16 cellular contexts compared by ENCODE assay signal in genomic region chr1:24895511-24895910, GRCh38. TPM values are rescaled to one million over a fixed set of nuclear protein-coding genes. Genes with fewer than 3 reads are reported as not detected.
DNase-seq lines count a peak whose midpoint lies in the region; TF ChIP-seq lines count a peak whose summit lies in the region.
"Had no signal": no experiment of that assay in that cellular context is flagged by ENCODE, and none has a peak within 500 bp of the region (broad histone marks: within the 10 kb centered on the region; RNA-seq: fewer than 3 reads in every experiment).

No MANE protein-coding gene starts in this region.

- no peak overlapping the region for H3K27ac Mint-ChIP-seq in activated CD4-positive, alpha-beta memory T cell treated with anti-CD3 and anti-CD28 coated beads, Interleukin-2, amount 10 ng/mL, durations not matched to agents 7 days and 5 days
- no peak overlapping the region for H3K27ac Mint-ChIP-seq in activated CD4-positive, alpha-beta memory T cell treated with anti-CD3 and anti-CD28 coated beads for 36 hours
- H3K27ac Mint-ChIP-seq in activated naive CD4-positive, alpha-beta T cell treated with anti-CD3 and anti-CD28 coated beads, Interleukin-2, amount 10 ng/mL, durations not matched to agents 7 days and 5 days = peak overlapping the region; percentile 56
- H3K27ac Mint-ChIP-seq: CD14-positive monocyte; CD8-positive, alpha-beta T cell had no signal

- no peaks in the 10 kb centered on the region for H3K4me1 ChIP-seq in osteoblast (ENCODE audit: insufficient read depth, low read length)
- H3K4me1 ChIP-seq in ovary (ENCODE audit: insufficient read depth) = no peaks in the 10 kb centered on the region
- H3K4me1 ChIP-seq in Karpas-422 (ENCODE audit: low read length) = no peaks in the 10 kb centered on the region

- no peak overlapping the region for H3K4me2 ChIP-seq in osteoblast (ENCODE audit: insufficient read depth, low read length)
- no peak overlapping the region for H3K4me2 ChIP-seq in Karpas-422 (ENCODE audit: low read depth, low read length, poor library complexity, severe bottlenecking)

- H3K9me3 Mint-ChIP-seq in activated CD4-positive, alpha-beta memory T cell treated with anti-CD3 and anti-CD28 coated beads, Interleukin-2, amount 10 ng/mL, durations not matched to agents 7 days and 5 days = peaks cover 19% of the 10 kb centered on the region
- peaks cover 16% of the 10 kb centered on the region for H3K9me3 Mint-ChIP-seq in activated CD4-positive, alpha-beta memory T cell treated with anti-CD3 and anti-CD28 coated beads for 36 hours
- peaks cover 16% of the 10 kb centered on the region for H3K9me3 Mint-ChIP-seq in activated naive CD4-positive, alpha-beta T cell treated with anti-CD3 and anti-CD28 coated beads, Interleukin-2, amount 10 ng/mL, durations not matched to agents 7 days and 5 days

- peaks cover 23% of the 10 kb centered on the region for H3K36me3 Mint-ChIP-seq in activated CD4-positive, alpha-beta memory T cell treated with anti-CD3 and anti-CD28 coated beads, Interleukin-2, amount 10 ng/mL, durations not matched to agents 7 days and 5 days (ENCODE audit: low read depth)
- H3K36me3 Mint-ChIP-seq in activated CD4-positive, alpha-beta memory T cell treated with anti-CD3 and anti-CD28 coated beads for 36 hours = peaks cover 13% of the 10 kb centered on the region
- H3K36me3 Mint-ChIP-seq in activated naive CD4-positive, alpha-beta T cell treated with anti-CD3 and anti-CD28 coated beads, Interleukin-2, amount 10 ng/mL, durations not matched to agents 7 days and 5 days = peaks cover 20% of the 10 kb centered on the region
- H3K36me3 Mint-ChIP-seq: CD14-positive monocyte had no signal

- no peak for TF ChIP-seq POLR2A in ovary (IDR thresholded peaks at IDR 0.05)

- POLR2A ChIA-PET in activated CD4-positive, alpha-beta memory T cell treated with anti-CD3 and anti-CD28 coated beads, Interleukin-2, amount 10 ng/mL, durations not matched to agents 7 days and 5 days (lab: Charles Lee) = interaction anchor here (0.8 kb wide), 1 partner anchor 8 kb away, joined by 4 read pairs; no protein-coding TSS in a partner anchor
- POLR2A ChIA-PET in activated CD4-positive, alpha-beta memory T cell treated with anti-CD3 and anti-CD28 coated beads for 36 hours (lab: Charles Lee) = no interaction called here

- peaks cover 13% of the 10 kb centered on the region for H3K4me1 Mint-ChIP-seq in activated CD4-positive, alpha-beta memory T cell treated with anti-CD3 and anti-CD28 coated beads, Interleukin-2, amount 10 ng/mL, durations not matched to agents 7 days and 5 days
- peaks cover 14% of the 10 kb centered on the region for H3K4me1 Mint-ChIP-seq in activated CD4-positive, alpha-beta memory T cell treated with anti-CD3 and anti-CD28 coated beads for 36 hours (ENCODE audit: low read depth)
- peaks cover 7% of the 10 kb centered on the region for H3K4me1 Mint-ChIP-seq in activated naive CD4-positive, alpha-beta T cell treated with anti-CD3 and anti-CD28 coated beads, Interleukin-2, amount 10 ng/mL, durations not matched to agents 7 days and 5 days

- H3K9ac ChIP-seq in Karpas-422 (ENCODE audit: low read length) = no peak overlapping the region
- H3K9ac ChIP-seq: GM23248 had no signal

- H3K4me3 Mint-ChIP-seq in activated CD4-positive, alpha-beta memory T cell treated with anti-CD3 and anti-CD28 coated beads, Interleukin-2, amount 10 ng/mL, durations not matched to agents 7 days and 5 days = no peak overlapping the region
- H3K4me3 Mint-ChIP-seq in activated CD4-positive, alpha-beta memory T cell treated with anti-CD3 and anti-CD28 coated beads for 36 hours = no peak overlapping the region
- H3K4me3 Mint-ChIP-seq in activated naive CD4-positive, alpha-beta T cell treated with anti-CD3 and anti-CD28 coated beads, Interleukin-2, amount 10 ng/mL, durations not matched to agents 7 days and 5 days = no peak overlapping the region
- H3K4me3 Mint-ChIP-seq: CD14-positive monocyte; CD8-positive, alpha-beta T cell had no signal

- H3K27me3 ChIP-seq in osteoblast (ENCODE audit: insufficient read depth, low read length) (no peaks in the 10 kb centered on the region), ovary (no peaks in the 10 kb centered on the region), Karpas-422 (ENCODE audit: low read length) (no peaks in the 10 kb centered on the region)

- no peaks in the 10 kb centered on the region for H3K9me2 ChIP-seq in Karpas-422 (replicated peaks; ENCODE audit: insufficient read depth, low read length)

- TF ChIP-seq CTCF in osteoblast (IDR thresholded peaks at IDR 0.05; ENCODE audit: extremely low read depth, low read depth, low read length) (no peak), ovary (IDR thresholded peaks at IDR 0.05) (no peak)

- CTCF ChIA-PET in activated CD4-positive, alpha-beta memory T cell treated with anti-CD3 and anti-CD28 coated beads, Interleukin-2, amount 10 ng/mL, durations not matched to agents 7 days and 5 days (lab: Charles Lee) = interaction anchor here (1.0 kb wide), 1 partner anchor 56 kb away, joined by 3 read pairs; no protein-coding TSS in a partner anchor
- CTCF ChIA-PET in activated CD4-positive, alpha-beta memory T cell treated with anti-CD3 and anti-CD28 coated beads for 36 hours (lab: Charles Lee) = interaction anchor here (1.0 to 1.6 kb wide), 3 partner anchors 18 to 205 kb away, joined by 3 to 4 read pairs (median 3); no protein-coding TSS in a partner anchor
- CTCF ChIA-PET in activated naive CD4-positive, alpha-beta T cell treated with anti-CD3 and anti-CD28 coated beads, Interleukin-2, amount 10 ng/mL, durations not matched to agents 7 days and 5 days (lab: Charles Lee) = interaction anchor here (1.2 kb wide), 1 partner anchor 11 kb away, joined by 3 read pairs; no protein-coding TSS in a partner anchor

- 80 to 88% (median 83%) methylated on average over 4 of the region's 4 CpGs for WGBS in ovary, 3 donors

- intact Hi-C loops in activated CD4-positive, alpha-beta memory T cell treated with anti-CD3 and anti-CD28 coated beads for 36 hours (cut with micrococcal nuclease) = no loop called here
- intact Hi-C loops in ovary (cut with DNase I) = no loop called here

- no peak overlapping the region for H3K4me3 ChIP-seq in osteoblast (ENCODE audit: insufficient read depth, low read length)
- H3K4me3 ChIP-seq in ovary = no peak overlapping the region
- H3K4me3 ChIP-seq in Karpas-422 (ENCODE audit: low read length) = no peak overlapping the region
- H3K4me3 ChIP-seq: GM23248 had no signal

- TF ChIP-seq EP300 in ovary (IDR thresholded peaks at IDR 0.05) = no peak

- H3K79me2 ChIP-seq in osteoblast (ENCODE audit: insufficient read depth, low read length) (no peaks in the 10 kb centered on the region), Karpas-422 (ENCODE audit: low read length) (no peaks in the 10 kb centered on the region)

- no peaks in the 10 kb centered on the region for H4K20me1 ChIP-seq in osteoblast (ENCODE audit: insufficient read depth, low read length)
- peaks cover 18% of the 10 kb centered on the region for H4K20me1 ChIP-seq in Karpas-422 (ENCODE audit: insufficient read depth, low read depth, low read length)

- H3K9me3 ChIP-seq in osteoblast (ENCODE audit: low read depth, low read length) (no peaks in the 10 kb centered on the region), ovary (no peaks in the 10 kb centered on the region), Karpas-422 (ENCODE audit: low read length) (no peaks in the 10 kb centered on the region)

- no peaks in the 10 kb centered on the region for H3K27me3 Mint-ChIP-seq in activated CD4-positive, alpha-beta memory T cell treated with anti-CD3 and anti-CD28 coated beads, Interleukin-2, amount 10 ng/mL, durations not matched to agents 7 days and 5 days
- H3K27me3 Mint-ChIP-seq in activated CD4-positive, alpha-beta memory T cell treated with anti-CD3 and anti-CD28 coated beads for 36 hours = no peaks in the 10 kb centered on the region
- peaks cover 15% of the 10 kb centered on the region for H3K27me3 Mint-ChIP-seq in activated naive CD4-positive, alpha-beta T cell treated with anti-CD3 and anti-CD28 coated beads, Interleukin-2, amount 10 ng/mL, durations not matched to agents 7 days and 5 days

- DNase-seq in activated CD4-positive, alpha-beta memory T cell treated with anti-CD3 and anti-CD28 coated beads, Interleukin-2, amount 10 ng/mL, durations not matched to agents 7 days and 5 days = peak; percentile 3
- DNase-seq in activated CD4-positive, alpha-beta memory T cell treated with anti-CD3 and anti-CD28 coated beads for 36 hours = no peak
- DNase-seq in activated naive CD4-positive, alpha-beta T cell treated with anti-CD3 and anti-CD28 coated beads, Interleukin-2, amount 10 ng/mL, durations not matched to agents 7 days and 5 days = no peak
- no peak for DNase-seq in activated naive CD4-positive, alpha-beta T cell treated with Interleukin-2 at 50 U/mL for 16 hours
- peak; percentile 53 for DNase-seq in osteoblast (ENCODE audit: insufficient read length, low spot score, missing footprints)
- peak; percentile 19 for DNase-seq in ureter (ENCODE audit: low spot score)
- no peak for DNase-seq in ovary
- DNase-seq in Karpas-422 = no peak
- DNase-seq: COR-L47, DMS153, DMS79 treated with DMSO at 0.1 percent for 48 hours, EL, GM23248 had no signal

- H3K36me3 ChIP-seq in osteoblast (ENCODE audit: insufficient read depth, low read length) = no peaks in the 10 kb centered on the region
- no peaks in the 10 kb centered on the region for H3K36me3 ChIP-seq in ovary
- no peaks in the 10 kb centered on the region for H3K36me3 ChIP-seq in Karpas-422 (ENCODE audit: insufficient read depth, low read length)

- H2AFZ ChIP-seq in osteoblast (ENCODE audit: low read length) (no peak overlapping the region), Karpas-422 (ENCODE audit: low read length) (no peak overlapping the region)
- H2AFZ ChIP-seq: GM23248 had no signal

- H3K27ac ChIP-seq in osteoblast (ENCODE audit: low read depth, low read length) = no peak overlapping the region
- H3K27ac ChIP-seq in ovary = no peak overlapping the region
- no peak overlapping the region for H3K27ac ChIP-seq in Karpas-422 (ENCODE audit: low read length)
- H3K27ac ChIP-seq: 22Rv1, GM23248 had no signal

RNA-seq across cellular contexts. Expression of gene RUNX3, which starts 34.6 kb away (rescaled TPM):
- 100 to 1,000 TPM; 177 to 183 TPM for total RNA-seq in activated CD4-positive, alpha-beta memory T cell treated with anti-CD3 and anti-CD28 coated beads, Interleukin-2, amount 10 ng/mL, durations not matched to agents 7 days and 5 days
- 100 to 1,000 TPM; 153 to 155 TPM for total RNA-seq in activated CD4-positive, alpha-beta memory T cell treated with anti-CD3 and anti-CD28 coated beads for 36 hours
- total RNA-seq in osteoblast (1.8 and 3.6 TPM in 2 replicates), ureter (5.3 TPM), ovary (1 to 10 TPM in 1 of 7 donors, under 1 TPM in 6; 0.23 to 1.3 (median 0.83) TPM)
- polyA plus RNA-seq in ovary = 1 to 10 TPM in 1 of 2 donors, under 1 TPM in 1; 0.30 to 1.9 TPM
- 35.2 and 36.6 TPM in 2 replicates for total RNA-seq in Karpas-422 (2014; rRNA removed; shearing (Covaris generic); ENCODE audit: low replicate concordance)

Comparison
In these comparisons a context has a peak if more than half of its experiments do, and no peak if none do; other contexts are left out.
1. DNase-seq: peak in activated CD4-positive, alpha-beta memory T cell treated with anti-CD3 and anti-CD28 coated beads, Interleukin-2, amount 10 ng/mL, durations not matched to agents 7 days and 5 days (single experiment), osteoblast (single experiment) and ureter (single experiment); none in activated CD4-positive, alpha-beta memory T cell treated with anti-CD3 and anti-CD28 coated beads for 36 hours (single experiment), activated naive CD4-positive, alpha-beta T cell treated with anti-CD3 and anti-CD28 coated beads, Interleukin-2, amount 10 ng/mL, durations not matched to agents 7 days and 5 days (single experiment), activated naive CD4-positive, alpha-beta T cell treated with Interleukin-2 at 50 U/mL for 16 hours (single experiment), ovary (0 of 5) and Karpas-422 (single experiment).